30 cellular contexts compared by ENCODE assay signal in the genomic region with DNA sequence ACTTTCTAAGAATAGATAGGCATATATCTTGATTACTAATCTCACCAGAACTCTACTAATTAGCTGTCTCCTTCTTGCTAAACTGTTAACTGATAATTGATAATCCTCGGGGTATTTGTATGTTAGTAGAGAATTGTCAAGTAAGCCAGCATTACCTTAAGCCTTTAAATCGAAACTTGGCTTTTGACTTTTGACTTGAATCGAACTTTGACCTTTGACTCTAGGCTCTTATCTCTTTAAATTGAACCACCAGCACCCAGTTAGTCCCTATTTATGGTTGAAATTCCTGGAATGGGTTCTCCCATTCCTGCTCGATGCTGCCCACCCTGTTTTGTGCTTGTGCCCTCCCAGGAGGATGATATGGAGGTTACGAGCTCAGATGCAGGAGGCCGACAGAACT.
"Had no signal": no experiment of that assay in that cellular context is flagged by ENCODE, and none has a peak within 500 bp of the region (broad histone marks: within the 10 kb centered on the region; RNA-seq: fewer than 3 reads in every experiment).

No MANE protein-coding gene starts in this region.

- H3K36me3 ChIP-seq: brain microvascular endothelial cell, breast epithelium had no signal

- H3K9me3 ChIP-seq: body of pancreas, breast epithelium had no signal

- FAIRE-seq: astrocyte, TTC549 had no signal

- H3K4me1 ChIP-seq: breast epithelium had no signal

- H3K27ac ChIP-seq: body of pancreas, brain microvascular endothelial cell, breast epithelium, VCaP had no signal

- H3K4me3 ChIP-seq: body of pancreas, breast epithelium had no signal

- H3K27me3 ChIP-seq: body of pancreas, brain microvascular endothelial cell, breast epithelium had no signal

- ATAC-seq: activated CD8-positive, alpha-beta memory T cell treated with anti-CD3 and anti-CD28 coated beads, Interleukin-2, amount 10 ng/mL, durations not matched to agents 7 days and 5 days; activated CD8-positive, alpha-beta T cell treated with anti-CD3 and anti-CD28 coated beads, Interleukin-2, amount 10 ng/mL, durations not matched to agents 7 days and 5 days; activated naive CD8-positive, alpha-beta T cell treated with anti-CD3 and anti-CD28 coated beads, Interleukin-2, amount 50 U/mL, for 24 hours; body of pancreas had no signal

- DNase-seq: activated B cell treated with CpG ODN at 0.5 μM for 24 hours; activated CD4-positive, alpha-beta memory T cell treated with anti-CD3 and anti-CD28 coated beads, Interleukin-2, amount 10 ng/mL, durations not matched to agents 7 days and 5 days; activated CD4-positive, alpha-beta T cell treated with anti-CD3 and anti-CD28 coated beads for 4 hours; activated CD4-positive, alpha-beta T cell treated with anti-CD3 and anti-CD28 coated beads, Interleukin-2, amount 10 ng/mL, durations not matched to agents 24 days and 14 days; activated CD4-positive, alpha-beta T cell treated with anti-CD3 and anti-CD28 coated beads, Interleukin-2, amount 50 U/mL, for 48 hours; activated CD4-positive, CD25-positive, alpha-beta regulatory T cell treated with anti-CD3 and anti-CD28 coated beads, Interleukin-2, amount 50 U/mL, for 72 hours; activated CD8-positive, alpha-beta memory T cell treated with anti-CD3 and anti-CD28 coated beads for 24 hours; activated CD8-positive, alpha-beta memory T cell treated with anti-CD3 and anti-CD28 coated beads, Interleukin-2, amount 10 ng/mL, durations not matched to agents 7 days and 5 days; activated CD8-positive, alpha-beta memory T cell treated with anti-CD3 and anti-CD28 coated beads, Interleukin-2, amount 50 U/mL, for 48 hours; activated CD8-positive, alpha-beta T cell treated with anti-CD3 and anti-CD28 coated beads, Interleukin-2, amount 10 ng/mL, durations not matched to agents 7 days and 5 days; activated effector memory CD4-positive, alpha-beta T cell treated with Interleukin-2 at 50 U/mL for 16 hours; activated gamma-delta T cell; activated naive CD4-positive, alpha-beta T cell treated with anti-CD3 and anti-CD28 coated beads, Interleukin-2, amount 10 ng/mL, durations not matched to agents 7 days and 5 days; activated naive CD4-positive, alpha-beta T cell treated with Interleukin-2 at 50 U/mL for 16 hours; activated naive CD8-positive, alpha-beta T cell treated with anti-CD3 and anti-CD28 coated beads, Interleukin-2, amount 10 ng/mL, durations not matched to agents 7 days and 5 days; activated naive CD8-positive, alpha-beta T cell treated with anti-CD3 and anti-CD28 coated beads, Interleukin-2, amount 50 U/mL, for 24 hours; activated T-cell treated with anti-CD3 and anti-CD28 coated beads, Interleukin-2, amount 50 U/mL, for 24 hours; activated T-cell treated with anti-CD3 and anti-CD28 coated beads, Interleukin-2, amount 50 U/mL, for 48 hours; amniotic stem cell; aorta; body of pancreas; brain microvascular endothelial cell; central memory CD4-positive, alpha-beta T cell; T-helper 1 cell; T-helper 2 cell; T-helper 9 cell had no signal
